Comparison of ENCODE assay signal across 16 cellular contexts in genomic region chr18:12463191-12463590, GRCh38. TPM values are rescaled to one million over a fixed set of nuclear protein-coding genes. Genes with fewer than 3 reads are reported as not detected.
A peak's percentile ranks its signal among the peaks of the same experiment; 100 is the strongest.
DNase-seq lines count a peak whose midpoint lies in the region; ATAC-seq, FAIRE-seq and TF ChIP-seq lines count a peak whose summit lies in the region.
"Had no signal": no experiment of that assay in that cellular context is flagged by ENCODE, and none has a peak within 500 bp of the region (broad histone marks: within the 10 kb centered on the region; RNA-seq: fewer than 3 reads in every experiment).

No MANE protein-coding gene starts in this region.

- 77% methylated on average over 7 of the region's 7 CpGs; no CpG with 5 or more reads in 1 of the 2 experiments for WGBS in H1 (ENCODE audit: extremely low coverage in 1 of 2, insufficient coverage in 1 of 2, insufficient read length in 1 of 2, insufficient replicate concordance in 2 of 2, low coverage in 1 of 2, low lambda C conversion rate in 2 of 2, missing lambda C conversion rate in 1 of 2), 2 experiments

- CTCF ChIA-PET in H1 (lab: Charles Lee; ENCODE audit: partially characterized antibody): interaction anchor here (1.5 kb wide), 1 partner anchor 72 kb away, joined by 7 read pairs; no protein-coding TSS in a partner anchor

- H3K27ac ChIP-seq in right atrium auricular region (no peak overlapping the region), H1 (ENCODE audit: low read depth, low read length) (no peak overlapping the region)
- H3K27ac ChIP-seq: 22Rv1, BLaER1 had no signal

- intact Hi-C loops in left cardiac atrium (cut with DNase I): no loop called here

- no peak overlapping the region for H3K4me2 ChIP-seq in H1 (ENCODE audit: insufficient read depth in 1 of 2, low read depth in 2 of 2, low read length in 2 of 2)
- H3K4me2 ChIP-seq: BLaER1 had no signal

- H3K4me3 ChIP-seq in right atrium auricular region (no peak overlapping the region), H1 (ENCODE audit: extremely low read depth in 1 of 4, insufficient read depth in 2 of 4, low read depth in 3 of 4, low read length in 4 of 4) (no peak overlapping the region)
- H3K4me3 ChIP-seq: BLaER1 had no signal

- no peak overlapping the region for H2BK15ac ChIP-seq in H1 (ENCODE audit: low read length)

- H2BK5ac ChIP-seq in H1 (ENCODE audit: low read depth, low read length): no peak overlapping the region

- H3K36me3 ChIP-seq in right atrium auricular region: peaks cover 42% of the 10 kb centered on the region
- no peaks in the 10 kb centered on the region for H3K36me3 ChIP-seq in H1 (ENCODE audit: control insufficient read depth in 2 of 4, insufficient read depth in 4 of 4, low read length in 3 of 4)
- H3K36me3 ChIP-seq: BLaER1 had no signal

- no peak overlapping the region for H4K8ac ChIP-seq in H1 (ENCODE audit: extremely low read depth, insufficient read depth, low read length)

- H3K4me1 ChIP-seq in right atrium auricular region (no peaks in the 10 kb centered on the region), H1 (replicated peaks in 1 of 4; ENCODE audit: control insufficient read depth in 3 of 4, insufficient read depth in 4 of 4, low read length in 3 of 4) (no peaks in the 10 kb centered on the region)

- TF ChIP-seq RAD21 in H1 (IDR thresholded peaks at IDR 0.05 in 1 of 2, conservative IDR thresholded peaks at IDR 0.05 in 1 of 2; ENCODE audit: low read depth in 2 of 2, low read length in 2 of 2): no peak

- H2BK20ac ChIP-seq in H1 (ENCODE audit: low read length): no peak overlapping the region

- no peak overlapping the region for H2AFZ ChIP-seq in H1 (ENCODE audit: low read length)

- TF ChIP-seq EP300 in H1 (IDR thresholded peaks at IDR 0.05; ENCODE audit: borderline replicate concordance in 1 of 2, low read depth in 2 of 2, low read length in 2 of 2): no peak

- no peak overlapping the region for H2AK5ac ChIP-seq in H1 (ENCODE audit: low read depth, low read length)

- POLR2A ChIA-PET in H1 (lab: Charles Lee; ENCODE audit: partially characterized antibody): interaction anchor here (1.4 kb wide), 1 partner anchor 35 kb away, joined by 3 read pairs; no protein-coding TSS in a partner anchor

- H2BK12ac ChIP-seq in H1 (ENCODE audit: low read depth, low read length): no peak overlapping the region

- H4K20me1 ChIP-seq in H1 (replicated peaks in 1 of 2; ENCODE audit: control insufficient read depth in 1 of 2, insufficient read depth in 2 of 2, low read length in 2 of 2): peaks cover 0 to 2% of the 10 kb centered on the region in 2 experiments
- H4K20me1 ChIP-seq: BLaER1 had no signal

- H3K4ac ChIP-seq in H1 (replicated peaks; ENCODE audit: insufficient read length, low read depth, low read length): no peak overlapping the region

- H3K23me2 ChIP-seq in H1 (ENCODE audit: low read depth, low read length): no peaks in the 10 kb centered on the region

- no peaks in the 10 kb centered on the region for H3K79me1 ChIP-seq in H1 (ENCODE audit: low read depth, low read length)

- no peak overlapping the region for H3K18ac ChIP-seq in H1 (ENCODE audit: extremely low read depth, low read length)

- DNase-seq in left cardiac atrium (peak; percentile 54), right atrium auricular region (ENCODE audit: low spot score) (no peak), H1 (ENCODE audit: low read depth in 1 of 2, low spot score in 2 of 2) (no peak), glomerular endothelial cell (ENCODE audit: extremely low read depth, low read depth, low spot score) (peak; percentile 12), urothelium cell line (ENCODE audit: low spot score) (no peak), C1 segment of cervical spinal cord (lab: John Stamatoyannopoulos, UW) (no peak), GM19238 (ENCODE audit: insufficient read length, low spot score) (no peak), T-helper 2 cell (no peak)
- DNase-seq: AML-193; CD4-positive, CD25-positive, alpha-beta regulatory T cell; DMS53; HCEC 1CT; HFFc6; KG1 had no signal

- H3K56ac ChIP-seq in H1 (replicated peaks; ENCODE audit: insufficient read length, low read depth, low read length): no peak overlapping the region

- H3K27me3 ChIP-seq in right atrium auricular region (no peaks in the 10 kb centered on the region), H1 (replicated peaks in 1 of 4; ENCODE audit: control insufficient read depth in 3 of 4, extremely low read depth in 1 of 4, insufficient read depth in 3 of 4, low read length in 3 of 4) (no peaks in the 10 kb centered on the region)
- H3K27me3 ChIP-seq: BLaER1 had no signal

- no peak overlapping the region for H4K91ac ChIP-seq in H1 (replicated peaks; ENCODE audit: insufficient read length, low read length)

- H3K14ac ChIP-seq in H1 (ENCODE audit: insufficient read length): no peak overlapping the region

- no peak overlapping the region for H4K5ac ChIP-seq in H1 (ENCODE audit: insufficient read length, low read depth, low read length)

- no peaks in the 10 kb centered on the region for H3K79me2 ChIP-seq in H1 (ENCODE audit: control insufficient read depth in 1 of 2, insufficient read depth in 2 of 2, low read length in 2 of 2)

- ATAC-seq in left cardiac atrium: no peak

- TF ChIP-seq POLR2A in H1 (IDR thresholded peaks at IDR 0.05; ENCODE audit: control extremely low read depth in 1 of 2, low read depth in 2 of 2, low read length in 2 of 2): no peak

- no peak for TF ChIP-seq CTCF in right atrium auricular region (IDR thresholded peaks at IDR 0.05)
- no peak for TF ChIP-seq CTCF in H1 (IDR thresholded peaks at IDR 0.05; ENCODE audit: control extremely low read depth in 1 of 3, insufficient read depth in 1 of 3, low read depth in 1 of 3, low read length in 3 of 3)

- FAIRE-seq in H1 (lab: Jason Lieb, UNC): no peak
- peak; percentile 20 for FAIRE-seq in urothelium cell line (lab: Jason Lieb, UNC)

- no peak overlapping the region for H3K23ac ChIP-seq in H1 (ENCODE audit: insufficient read length)

- H3K9me3 ChIP-seq in right atrium auricular region: no peaks in the 10 kb centered on the region
- no peaks in the 10 kb centered on the region for H3K9me3 ChIP-seq in H1 (ENCODE audit: insufficient read depth in 2 of 2, low read depth in 1 of 2, low read length in 1 of 2)
- H3K9me3 ChIP-seq: BLaER1 had no signal

- H2BK120ac ChIP-seq in H1 (replicated peaks; ENCODE audit: low read depth, low read length): no peak overlapping the region

- no peak overlapping the region for H3K9ac ChIP-seq in H1 (replicated peaks in 1 of 4; ENCODE audit: extremely low read depth in 1 of 4, low read depth in 3 of 4, low read length in 3 of 4)
- H3K9ac ChIP-seq: BLaER1 had no signal

TF ChIP-seq in H1, 55 proteins besides CTCF, POLR2A, EP300 and RAD21:
- TF ChIP-seq, protein P1, sequence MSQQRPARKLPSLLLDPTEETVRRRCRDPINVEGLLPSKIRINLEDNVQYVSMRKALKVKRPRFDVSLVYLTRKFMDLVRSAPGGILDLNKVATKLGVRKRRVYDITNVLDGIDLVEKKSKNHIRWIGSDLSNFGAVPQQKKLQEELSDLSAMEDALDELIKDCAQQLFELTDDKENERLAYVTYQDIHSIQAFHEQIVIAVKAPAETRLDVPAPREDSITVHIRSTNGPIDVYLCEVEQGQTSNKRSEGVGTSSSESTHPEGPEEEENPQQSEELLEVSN (IDR thresholded peaks at IDR 0.05): peak; percentile 36; the same call in 1 of the 2 replicates
- TF ChIP-seq ASH2L (IDR thresholded peaks at IDR 0.05; ENCODE audit: low read length) (no peak), KDM1A (IDR thresholded peaks at IDR 0.05; ENCODE audit: borderline replicate concordance, low read length) (no peak)

RNA-seq across cellular contexts. Expression of gene PRELID3A, which starts 55.5 kb away (rescaled TPM):
- total RNA-seq in left cardiac atrium (1 to 10 TPM; 1.7 to 2.2 TPM), right atrium auricular region (1 to 10 TPM in 1 of 2 donors, under 1 TPM in 1; 0.98 to 1.3 TPM), glomerular endothelial cell (2.3 and 2.4 TPM in 2 replicates)
- total RNA-seq in H1 (2021; fragmentation: NEBNext Ultra II Directional; extraction: Animal tissue kit (Norgen Biotek cat#: 25700)): 10.3 and 11.0 TPM in 2 replicates
- polyA plus RNA-seq in H1 (2011; rRNA removed): 7.1 and 10.1 TPM in 2 replicates
- polyA plus RNA-seq in H1 (2011; cell fraction: cytosol; rRNA removed): 14.3 TPM
- 40.1 TPM for polyA plus RNA-seq in H1 (2011; cell fraction: nucleus; rRNA removed)
- 8.7 to 13.4 TPM (median 12.2 TPM) in 4 replicates for polyA plus RNA-seq in H1 (2012, experiment 1 of 2)
- polyA plus RNA-seq in H1 (2012, experiment 2 of 2): 6.1 TPM
- polyA plus RNA-seq in H1 (2013, experiment 1 of 2): 6.3 TPM
- polyA plus RNA-seq in H1 (2013, experiment 2 of 2): 5.3 TPM
- polyA minus RNA-seq in H1 (2011; rRNA and poly(A)+ RNA removed): 3.8 and 4.4 TPM in 2 replicates
- polyA minus RNA-seq in H1 (2011; cell fraction: cytosol; rRNA and poly(A)+ RNA removed): 7.3 TPM
- 10.9 TPM for polyA minus RNA-seq in H1 (2011; cell fraction: nucleus; rRNA and poly(A)+ RNA removed)
- total RNA-seq: CD4-positive, CD25-positive, alpha-beta regulatory T cell had no signal

Comparison
In these comparisons a context has a peak if more than half of its experiments do, and no peak if none do; other contexts are left out.
1. DNase-seq: peak in left cardiac atrium (single experiment) and glomerular endothelial cell (single experiment); none in right atrium auricular region (single experiment), H1 (0 of 2), urothelium cell line (single experiment), C1 segment of cervical spinal cord (0 of 14), GM19238 (single experiment) and T-helper 2 cell (0 of 5).